Comparison of ENCODE assay signal across 12 cellular contexts in genomic region chr14:23660290-23661226, GRCh38. TPM values are rescaled to one million over a fixed set of nuclear protein-coding genes. Genes with fewer than 3 reads are reported as not detected.
A peak's percentile ranks its signal among the peaks of the same experiment; 100 is the strongest.
DNase-seq lines count a peak whose midpoint lies in the region; ATAC-seq, FAIRE-seq and TF ChIP-seq lines count a peak whose summit lies in the region.
"Had no signal": no experiment of that assay in that cellular context is flagged by ENCODE, and none has a peak within 500 bp of the region (broad histone marks: within the 10 kb centered on the region; RNA-seq: fewer than 3 reads in every experiment).

No MANE protein-coding gene starts in this region.

- ATAC-seq in GM19035 (IDR thresholded peaks at IDR 0.05; ENCODE audit: unreplicated experiment) = peak; percentile 91
- ATAC-seq in activated CD8-positive, alpha-beta T cell treated with anti-CD3 and anti-CD28 coated beads, Interleukin-2, amount 10 ng/mL, durations not matched to agents 7 days and 5 days = peak; percentile 79
- ATAC-seq in natural killer cell = peak; percentile 89 to 92 (median 89)
- ATAC-seq: gastroesophageal sphincter, psoas muscle had no signal

- no peak for TF ChIP-seq CTCF in natural killer cell (IDR thresholded peaks at IDR 0.05)
- no peak for TF ChIP-seq CTCF in type B pancreatic cell (conservative IDR thresholded peaks at IDR 0.05)
- no peak for TF ChIP-seq CTCF in esophagus muscularis mucosa (IDR thresholded peaks at IDR 0.05)

- peaks cover 2% of the 10 kb centered on the region for H3K27me3 Mint-ChIP-seq in activated CD8-positive, alpha-beta T cell treated with anti-CD3 and anti-CD28 coated beads, Interleukin-2, amount 10 ng/mL, durations not matched to agents 7 days and 5 days (ENCODE audit: low read depth)
- H3K27me3 Mint-ChIP-seq in natural killer cell (ENCODE audit: low read depth in 2 of 2) (no peaks in the 10 kb centered on the region), type B pancreatic cell (peaks cover 5% of the 10 kb centered on the region)

- no peaks in the 10 kb centered on the region for H3K9me3 ChIP-seq in esophagus muscularis mucosa
- H3K9me3 ChIP-seq: gastroesophageal sphincter, left ventricle myocardium inferior, psoas muscle had no signal

- intact Hi-C loops in natural killer cell (cut with micrococcal nuclease) (no loop called here), esophagus muscularis mucosa (cut with DNase I) (no loop called here)

- H3K4me3 Mint-ChIP-seq in activated CD8-positive, alpha-beta T cell treated with anti-CD3 and anti-CD28 coated beads, Interleukin-2, amount 10 ng/mL, durations not matched to agents 7 days and 5 days = no peak overlapping the region
- H3K4me3 Mint-ChIP-seq in natural killer cell = peak overlapping the region; percentile 72
- no peak overlapping the region for H3K4me3 Mint-ChIP-seq in type B pancreatic cell

- CTCF ChIA-PET in activated CD8-positive, alpha-beta T cell treated with anti-CD3 and anti-CD28 coated beads, Interleukin-2, amount 10 ng/mL, durations not matched to agents 7 days and 5 days (lab: Charles Lee) = interaction anchor here (1.1 to 4.1 kb wide), 2 partner anchors 29 to 72 kb away, joined by 4 to 15 read pairs; no protein-coding TSS in a partner anchor

- TF ChIP-seq POLR2A in esophagus muscularis mucosa (IDR thresholded peaks at IDR 0.05; ENCODE audit: low read depth) = no peak

- no peak overlapping the region for H3K27ac ChIP-seq in esophagus muscularis mucosa (replicated peaks in 1 of 4)
- H3K27ac ChIP-seq: gastroesophageal sphincter, left ventricle myocardium inferior, psoas muscle had no signal

- no peak for FAIRE-seq in HTR-8/SVneo (lab: Jason Lieb, UNC)

- H3K27me3 ChIP-seq in esophagus muscularis mucosa = no peaks in the 10 kb centered on the region

- no peak overlapping the region for H3K27ac Mint-ChIP-seq in activated CD8-positive, alpha-beta T cell treated with anti-CD3 and anti-CD28 coated beads, Interleukin-2, amount 10 ng/mL, durations not matched to agents 7 days and 5 days
- H3K27ac Mint-ChIP-seq in natural killer cell (peak overlapping the region; percentile 87 to 90), type B pancreatic cell (no peak overlapping the region)

- no peaks in the 10 kb centered on the region for H3K9me3 Mint-ChIP-seq in activated CD8-positive, alpha-beta T cell treated with anti-CD3 and anti-CD28 coated beads, Interleukin-2, amount 10 ng/mL, durations not matched to agents 7 days and 5 days (ENCODE audit: insufficient read depth)
- H3K9me3 Mint-ChIP-seq in natural killer cell (no peaks in the 10 kb centered on the region), type B pancreatic cell (peaks cover 6% of the 10 kb centered on the region)

- peaks cover 7% of the 10 kb centered on the region for H3K4me1 Mint-ChIP-seq in activated CD8-positive, alpha-beta T cell treated with anti-CD3 and anti-CD28 coated beads, Interleukin-2, amount 10 ng/mL, durations not matched to agents 7 days and 5 days (ENCODE audit: low read depth)
- peaks cover 64 to 66% of the 10 kb centered on the region in 2 donors for H3K4me1 Mint-ChIP-seq in natural killer cell
- H3K4me1 Mint-ChIP-seq in type B pancreatic cell (ENCODE audit: unreplicated experiment) = no peaks in the 10 kb centered on the region

- no peaks in the 10 kb centered on the region for H3K36me3 Mint-ChIP-seq in activated CD8-positive, alpha-beta T cell treated with anti-CD3 and anti-CD28 coated beads, Interleukin-2, amount 10 ng/mL, durations not matched to agents 7 days and 5 days (ENCODE audit: low read depth)
- H3K36me3 Mint-ChIP-seq in natural killer cell = no peaks in the 10 kb centered on the region
- H3K36me3 Mint-ChIP-seq in type B pancreatic cell = no peaks in the 10 kb centered on the region

- no peaks in the 10 kb centered on the region for H3K4me1 ChIP-seq in esophagus muscularis mucosa
- H3K4me1 ChIP-seq: gastroesophageal sphincter, psoas muscle had no signal

- H3K4me3 ChIP-seq in esophagus muscularis mucosa = no peak overlapping the region
- H3K4me3 ChIP-seq: gastroesophageal sphincter, left ventricle myocardium inferior, psoas muscle had no signal

- no peaks in the 10 kb centered on the region for H3K36me3 ChIP-seq in esophagus muscularis mucosa
- H3K36me3 ChIP-seq: gastroesophageal sphincter, left ventricle myocardium inferior had no signal

- TF ChIP-seq EP300 in esophagus muscularis mucosa (IDR thresholded peaks at IDR 0.05) = no peak

- 79% methylated on average over 10 of the region's 11 CpGs for WGBS in esophagus muscularis mucosa

- POLR2A ChIA-PET in activated CD8-positive, alpha-beta T cell treated with anti-CD3 and anti-CD28 coated beads, Interleukin-2, amount 10 ng/mL, durations not matched to agents 7 days and 5 days (lab: Charles Lee) = no interaction called here

- peak; percentile 4 for DNase-seq in COR-L47 (lab: John Stamatoyannopoulos, UW)
- peak; percentile 41 for DNase-seq in activated CD8-positive, alpha-beta T cell treated with anti-CD3 and anti-CD28 coated beads, Interleukin-2, amount 10 ng/mL, durations not matched to agents 7 days and 5 days
- DNase-seq in natural killer cell = peak; percentile 58
- DNase-seq in type B pancreatic cell (ENCODE audit: extremely low spot score, unreplicated experiment) = no peak
- no peak for DNase-seq in cerebellum (ENCODE audit: low spot score)
- DNase-seq in HTR-8/SVneo (ENCODE audit: insufficient read length, low spot score) = no peak
- DNase-seq in esophagus muscularis mucosa (ENCODE audit: extremely low spot score) = no peak
- DNase-seq: activated T-cell treated with anti-CD3 and anti-CD28 coated beads for 4 hours, left ventricle myocardium inferior, psoas muscle had no signal

RNA-seq across cellular contexts. Expression of gene DHRS2, which starts 24.4 kb away (rescaled TPM):
- total RNA-seq in activated CD8-positive, alpha-beta T cell treated with anti-CD3 and anti-CD28 coated beads, Interleukin-2, amount 10 ng/mL, durations not matched to agents 7 days and 5 days = under 1 TPM; 0.24 to 0.44 TPM
- total RNA-seq in natural killer cell (under 1 TPM in 1 of 3 donors, not detected in 2; 0.50 TPM), type B pancreatic cell (ENCODE audit: low replicate concordance) (1.4 and 3.3 TPM in 2 replicates), cerebellum (0.27 TPM), esophagus muscularis mucosa (under 1 TPM in 2 of 4 donors, not detected in 2; 0.63 to 0.66 TPM)
- total RNA-seq: left ventricle myocardium inferior had no signal

Comparison
In these comparisons a context has a peak if more than half of its experiments do, and no peak if none do; other contexts are left out.
1. DNase-seq: peak in COR-L47 (single experiment), activated CD8-positive, alpha-beta T cell treated with anti-CD3 and anti-CD28 coated beads, Interleukin-2, amount 10 ng/mL, durations not matched to agents 7 days and 5 days (single experiment) and natural killer cell (single experiment); none in type B pancreatic cell (single experiment), cerebellum (single experiment), HTR-8/SVneo (single experiment) and esophagus muscularis mucosa (single experiment).
2. H3K27ac Mint-ChIP-seq: peak in natural killer cell (2 of 2); none in activated CD8-positive, alpha-beta T cell treated with anti-CD3 and anti-CD28 coated beads, Interleukin-2, amount 10 ng/mL, durations not matched to agents 7 days and 5 days (single experiment) and type B pancreatic cell (single experiment).
3. Peak in every context shown above with its lines, with median percentiles within 50 percentile points of each other: ATAC-seq.